8 cellular contexts compared by ENCODE assay signal in the genomic region with DNA sequence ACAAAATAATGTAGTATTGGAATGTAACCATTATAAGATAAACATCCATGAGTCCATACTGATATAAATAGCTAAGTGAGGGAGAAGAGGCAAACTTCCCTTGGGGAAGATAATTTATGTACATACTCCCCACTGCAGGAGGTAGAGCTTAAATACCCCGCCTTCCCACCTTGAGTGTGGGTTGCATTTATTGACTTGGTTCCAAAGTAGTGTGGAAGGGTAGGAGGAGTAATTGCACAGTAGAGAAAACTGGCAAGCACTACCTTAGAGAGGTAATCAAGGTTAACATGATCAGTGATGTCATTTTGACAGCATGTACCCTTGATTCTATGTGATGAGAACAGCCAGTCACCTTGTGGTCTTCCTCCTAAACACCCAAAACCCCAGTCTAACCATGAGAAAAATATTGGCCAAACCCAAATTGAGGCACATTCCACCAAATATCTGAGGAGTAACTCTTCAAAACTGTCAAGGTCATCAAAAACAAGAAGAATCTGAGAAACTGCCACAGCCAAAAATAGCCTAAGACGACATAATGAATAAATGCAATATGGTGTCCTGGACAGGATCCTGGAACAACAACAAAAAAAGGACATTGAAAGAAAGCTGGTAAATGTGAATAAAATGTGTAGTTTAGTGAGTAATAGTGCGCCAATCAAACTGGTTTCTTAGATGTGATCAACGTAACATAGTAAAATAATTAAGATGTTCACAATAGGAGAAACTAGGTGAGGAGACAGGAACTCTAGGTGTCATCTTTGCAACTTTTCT. TPM values are rescaled to one million over a fixed set of nuclear protein-coding genes. Genes with fewer than 3 reads are reported as not detected.
DNase-seq lines count a peak whose midpoint lies in the region; FAIRE-seq and TF ChIP-seq lines count a peak whose summit lies in the region.

No MANE protein-coding gene starts in this region.

- H3K9me3 ChIP-seq in BLaER1 = no peaks in the 10 kb centered on the region
- no peaks in the 10 kb centered on the region for H3K9me3 ChIP-seq in colonic mucosa

- H3K36me3 ChIP-seq in BLaER1 (peaks cover 18% of the 10 kb centered on the region), KMS-11 (ENCODE audit: insufficient read depth) (no peaks in the 10 kb centered on the region), colonic mucosa (no peaks in the 10 kb centered on the region)

- H3K9ac ChIP-seq in BLaER1 (peak overlapping the region; percentile 83; the same call in 1 of the 2 replicates), KMS-11 (peak overlapping the region; percentile 55; the same call in 1 of the 2 replicates), colonic mucosa (ENCODE audit: low read depth in 2 of 2, low read length in 2 of 2) (peak overlapping the region in 1 of 2 donors; percentile 67)

- peak overlapping the region; percentile 91 for H3K4me3 ChIP-seq in BLaER1
- H3K4me3 ChIP-seq in KMS-11 (IDR thresholded peaks at IDR 0.05; ENCODE audit: insufficient read depth, low read depth, low read length) = no peak overlapping the region
- H3K4me3 ChIP-seq in colonic mucosa = peak overlapping the region; percentile 59

- TF ChIP-seq CTCF in KMS-11 (conservative IDR thresholded peaks at IDR 0.05; ENCODE audit: low read depth, low read length) = no peak
- TF ChIP-seq CTCF in colonic mucosa (IDR thresholded peaks at IDR 0.05) = no peak
- no peak for TF ChIP-seq CTCF in nephron (IDR thresholded peaks at IDR 0.05; ENCODE audit: unreplicated experiment in 3 of 3)
- no peak for TF ChIP-seq CTCF in GM13977 (IDR thresholded peaks at IDR 0.05; ENCODE audit: extremely low read depth, insufficient read depth, missing control alignments)
- TF ChIP-seq CTCF in GM10248 (IDR thresholded peaks at IDR 0.05; ENCODE audit: control extremely low read depth, extremely low read depth, low read depth, missing control alignments) = no peak

- H3K4me1 Mint-ChIP-seq in nephron = peaks cover 25% of the 10 kb centered on the region

- no peaks in the 10 kb centered on the region for H3K9me3 Mint-ChIP-seq in nephron

- H4K20me1 ChIP-seq in BLaER1 = 0 out of 2 replicates have a peak, but pooled peaks cover 13% of the 10 kb centered on the region
- no peaks in the 10 kb centered on the region for H4K20me1 ChIP-seq in KMS-11 (ENCODE audit: insufficient read depth)

- H2AFZ ChIP-seq in KMS-11 (ENCODE audit: low read depth) = peak overlapping the region; percentile 96

- H3K27ac Mint-ChIP-seq in nephron = peak overlapping the region; percentile 95 to 98 (median 98)

- H3K4me1 ChIP-seq in BLaER1 = peaks cover 36% of the 10 kb centered on the region
- peaks cover 21% of the 10 kb centered on the region for H3K4me1 ChIP-seq in KMS-11 (ENCODE audit: low read depth, poor library complexity, severe bottlenecking)
- H3K4me1 ChIP-seq in colonic mucosa = peaks cover 6% of the 10 kb centered on the region

- no peaks in the 10 kb centered on the region for H3K27me3 Mint-ChIP-seq in nephron (ENCODE audit: low read depth)

- H3K79me2 ChIP-seq in KMS-11 (ENCODE audit: insufficient read depth, low read depth) = peaks cover 36% of the 10 kb centered on the region

- in situ Hi-C loops in GM13977 (cut with MboI; ENCODE audit: low pct_unique_long_range_greater_than_20kb, low sequenced_read_pairs, unreplicated experiment) = no loop called here

- H3K4me2 ChIP-seq in BLaER1 (peak overlapping the region; percentile 76), KMS-11 (peak overlapping the region; percentile 67)

- intact Hi-C loops in colonic mucosa (cut with DNase I) = no loop called here

- CTCF ChIA-PET in GM10248 (lab: Yijun Ruan, JAX) = interaction anchor here (0.9 to 2.6 kb wide), 6 partner anchors 10 to 216 kb away, joined by 3 to 13 read pairs (median 4); a partner anchor contains a TSS

- H3K27ac ChIP-seq in BLaER1 (peak overlapping the region; percentile 75; the same call in 1 of the 2 replicates), KMS-11 (peak overlapping the region; percentile 38; the same call in 1 of the 2 replicates), colonic mucosa (peak overlapping the region; percentile 81)

- POLR2A ChIA-PET in GM10248 (lab: Yijun Ruan, JAX) = no interaction called here

- DNase-seq in colonic mucosa (no peak), GM13977 (ENCODE audit: low spot score) (no peak), kidney glomerular epithelial cell (lab: John Stamatoyannopoulos, UW) (no peak), GM12892 (ENCODE audit: insufficient read length) (no peak), GM10248 (ENCODE audit: extremely low spot score) (no peak)

- H3K36me3 Mint-ChIP-seq in nephron (ENCODE audit: low read depth) = peaks cover 5% of the 10 kb centered on the region

- no peak for FAIRE-seq in GM12892 (lab: Jason Lieb, UNC)

- no peaks in the 10 kb centered on the region for H3K27me3 ChIP-seq in BLaER1
- H3K27me3 ChIP-seq in KMS-11 (ENCODE audit: insufficient read depth, low read depth) = no peaks in the 10 kb centered on the region
- H3K27me3 ChIP-seq in colonic mucosa = no peaks in the 10 kb centered on the region

- TF ChIP-seq POLR2A in GM12892 (IDR thresholded peaks at IDR 0.05; ENCODE audit: low read depth, low read length) = no peak

- H3K4me3 Mint-ChIP-seq in nephron = peak overlapping the region; percentile 93 to 96 (median 96)

RNA-seq across cellular contexts. Expression of a gene that starts 0.8 kb away (rescaled TPM):
- 10 to 100 TPM; 23.8 to 34.1 TPM for total RNA-seq in colonic mucosa
- polyA plus RNA-seq in GM12892 (2012; ENCODE audit: missing spikeins) = 29.5 TPM
